Comparison of ENCODE assay signal across 8 cellular contexts in the genomic region with DNA sequence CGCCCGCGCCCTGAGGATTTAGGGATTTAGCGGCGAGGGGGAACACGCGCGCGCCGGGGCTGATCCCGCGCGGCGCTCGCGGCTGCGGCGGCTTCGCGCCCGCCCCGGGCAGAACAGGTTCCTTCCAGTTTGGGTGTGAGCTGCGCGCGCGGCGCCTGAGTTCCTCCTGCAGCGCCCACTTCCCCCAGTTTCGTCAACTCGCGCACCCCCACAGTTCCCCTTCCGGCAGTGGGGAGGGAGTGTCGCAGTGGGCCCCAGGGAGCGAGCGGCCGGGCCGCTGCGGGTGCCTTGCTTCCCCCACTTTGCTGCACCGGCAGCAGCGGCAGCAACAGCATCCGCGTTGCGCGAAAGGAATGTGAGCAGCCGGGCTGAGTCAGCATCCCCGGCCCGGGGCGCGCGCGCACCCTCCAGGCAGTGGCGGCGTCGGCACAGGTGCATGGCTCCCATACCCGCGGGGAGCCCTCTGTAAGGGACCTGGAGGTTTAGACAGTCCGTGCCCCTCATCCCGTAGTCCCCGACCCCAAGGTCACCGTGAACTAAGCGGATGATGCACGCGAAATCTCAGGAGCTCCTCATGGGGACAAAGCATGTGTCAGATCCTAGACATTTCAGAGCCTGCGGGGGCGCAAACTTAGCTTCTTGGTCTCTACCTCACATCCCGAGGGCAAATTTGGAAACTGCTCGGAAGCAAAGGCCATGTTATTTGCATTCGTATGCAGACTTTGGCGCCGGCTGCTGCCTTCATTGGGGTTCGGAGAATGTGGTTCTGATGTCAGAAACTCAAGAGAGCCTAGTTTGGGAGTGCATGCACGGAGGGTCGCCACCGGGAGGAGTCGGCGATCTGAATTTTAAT. TPM values are rescaled to one million over a fixed set of nuclear protein-coding genes. Genes with fewer than 3 reads are reported as not detected.
DNase-seq lines count a peak whose midpoint lies in the region; ATAC-seq, FAIRE-seq and TF ChIP-seq lines count a peak whose summit lies in the region.

No MANE protein-coding gene starts in this region.

- ATAC-seq in A549: peak; percentile 83 to 86
- ATAC-seq in HG03045 (IDR thresholded peaks at IDR 0.05; ENCODE audit: unreplicated experiment): peak; percentile 64

- H3K9ac ChIP-seq in colonic mucosa (ENCODE audit: low read depth in 2 of 2, low read length in 2 of 2): peak overlapping the region; percentile 34 to 77

- POLR2A ChIA-PET in A549 (lab: Yijun Ruan, JAX): interaction anchor here (1.1 to 2.5 kb wide), 9 partner anchors 12 to 166 kb away, joined by 3 to 23 read pairs (median 3); no protein-coding TSS in a partner anchor

- TF ChIP-seq EP300 in A549 (IDR thresholded peaks at IDR 0.05): no peak

- peak; percentile 10; the same call in 2 of the 3 replicates for TF ChIP-seq CTCF in A549 (IDR thresholded peaks at IDR 0.05)
- TF ChIP-seq CTCF in colonic mucosa (IDR thresholded peaks at IDR 0.05): no peak
- TF ChIP-seq CTCF in lower leg skin (IDR thresholded peaks at IDR 0.05): no peak

- H3K9me3 ChIP-seq in A549 (no peaks in the 10 kb centered on the region), colonic mucosa (no peaks in the 10 kb centered on the region)

- peak; percentile 20 to 28; a peak in 2 of 5 replicates for TF ChIP-seq RAD21 in A549 (conservative IDR thresholded peaks at IDR 0.05 in 1 of 2, IDR thresholded peaks at IDR 0.05 in 1 of 2)

- DNase-seq in A549 (ENCODE audit: low read depth in 1 of 2, low spot score in 1 of 2) (peak; percentile 69 to 89), NCI-H2227 treated with DMSO at 0.1 percent for 48 hours (lab: John Stamatoyannopoulos, UW) (peak; percentile 43), colonic mucosa (peak; percentile 74), lower leg skin (ENCODE audit: low spot score in 2 of 2) (peak; percentile 73 to 95)
- peak; percentile 84 to 90 for DNase-seq in activated CD4-positive, alpha-beta T cell treated with anti-CD3 and anti-CD28 coated beads for 4 hours
- DNase-seq in stimulated activated CD4-positive, alpha-beta T cell treated with anti-CD3 and anti-CD28 coated beads, Interleukin-4, amount 100 ng/mL, for 48 hours (ENCODE audit: low read depth in 2 of 2): peak; percentile 75 to 81

- peak overlapping the region; percentile 88 for H3K4me3 ChIP-seq in A549
- peak overlapping the region; percentile 58 for H3K4me3 ChIP-seq in colonic mucosa
- peak overlapping the region; percentile 50 for H3K4me3 ChIP-seq in lower leg skin (ENCODE audit: low read depth, poor library complexity, severe bottlenecking)

- H3K27me3 ChIP-seq in colonic mucosa: peaks cover 37% of the 10 kb centered on the region

- no peaks in the 10 kb centered on the region for H3K36me3 ChIP-seq in colonic mucosa

- TF ChIP-seq POLR2A in A549 (IDR thresholded peaks at IDR 0.05; ENCODE audit: low read length): peak; percentile 56
- peak; percentile 89 for TF ChIP-seq POLR2A in GM18526 (IDR thresholded peaks at IDR 0.05; ENCODE audit: extremely low read depth, insufficient read length)
- TF ChIP-seq POLR2A in lower leg skin (IDR thresholded peaks at IDR 0.05): peak in 1 of 2 donors; percentile 2

- CTCF ChIA-PET in A549 (lab: Yijun Ruan, JAX): interaction anchor here (0.8 to 2.3 kb wide), 14 partner anchors 17 to 173 kb away, joined by 3 to 11 read pairs (median 4); no protein-coding TSS in a partner anchor

- intact Hi-C loops in colonic mucosa (cut with DNase I) (no loop called here), lower leg skin (cut with DNase I; ENCODE audit: low total_unique reads) (no loop called here)

- peak overlapping the region; percentile 87 to 92 for H3K27ac ChIP-seq in A549
- peak overlapping the region; percentile 73 for H3K27ac ChIP-seq in colonic mucosa

- no peak for FAIRE-seq in A549 (lab: Jason Lieb, UNC)

- 5% methylated on average over 32 of the region's 76 CpGs for WGBS in A549 (ENCODE audit: missing lambda C conversion rate)
- WGBS in lower leg skin, 2 donors: 2 to 4% methylated on average over 29 to 39 of the region's 76 CpGs

- peaks cover 9% of the 10 kb centered on the region; the same call in 2 of the 3 replicates for H3K4me1 ChIP-seq in A549
- peaks cover 8% of the 10 kb centered on the region for H3K4me1 ChIP-seq in colonic mucosa

- H3K4me2 ChIP-seq in A549: peak overlapping the region; percentile 96

TF ChIP-seq in A549, 52 proteins besides CTCF, POLR2A, EP300 and RAD21:
- TF ChIP-seq, protein P1, sequence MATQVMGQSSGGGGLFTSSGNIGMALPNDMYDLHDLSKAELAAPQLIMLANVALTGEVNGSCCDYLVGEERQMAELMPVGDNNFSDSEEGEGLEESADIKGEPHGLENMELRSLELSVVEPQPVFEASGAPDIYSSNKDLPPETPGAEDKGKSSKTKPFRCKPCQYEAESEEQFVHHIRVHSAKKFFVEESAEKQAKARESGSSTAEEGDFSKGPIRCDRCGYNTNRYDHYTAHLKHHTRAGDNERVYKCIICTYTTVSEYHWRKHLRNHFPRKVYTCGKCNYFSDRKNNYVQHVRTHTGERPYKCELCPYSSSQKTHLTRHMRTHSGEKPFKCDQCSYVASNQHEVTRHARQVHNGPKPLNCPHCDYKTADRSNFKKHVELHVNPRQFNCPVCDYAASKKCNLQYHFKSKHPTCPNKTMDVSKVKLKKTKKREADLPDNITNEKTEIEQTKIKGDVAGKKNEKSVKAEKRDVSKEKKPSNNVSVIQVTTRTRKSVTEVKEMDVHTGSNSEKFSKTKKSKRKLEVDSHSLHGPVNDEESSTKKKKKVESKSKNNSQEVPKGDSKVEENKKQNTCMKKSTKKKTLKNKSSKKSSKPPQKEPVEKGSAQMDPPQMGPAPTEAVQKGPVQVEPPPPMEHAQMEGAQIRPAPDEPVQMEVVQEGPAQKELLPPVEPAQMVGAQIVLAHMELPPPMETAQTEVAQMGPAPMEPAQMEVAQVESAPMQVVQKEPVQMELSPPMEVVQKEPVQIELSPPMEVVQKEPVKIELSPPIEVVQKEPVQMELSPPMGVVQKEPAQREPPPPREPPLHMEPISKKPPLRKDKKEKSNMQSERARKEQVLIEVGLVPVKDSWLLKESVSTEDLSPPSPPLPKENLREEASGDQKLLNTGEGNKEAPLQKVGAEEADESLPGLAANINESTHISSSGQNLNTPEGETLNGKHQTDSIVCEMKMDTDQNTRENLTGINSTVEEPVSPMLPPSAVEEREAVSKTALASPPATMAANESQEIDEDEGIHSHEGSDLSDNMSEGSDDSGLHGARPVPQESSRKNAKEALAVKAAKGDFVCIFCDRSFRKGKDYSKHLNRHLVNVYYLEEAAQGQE (IDR thresholded peaks at IDR 0.05): 0 out of 2 replicates have a peak, but pooled peaks have one; percentile 21
- TF ChIP-seq FOSL2 (IDR thresholded peaks at IDR 0.05): no peak
- peak; percentile 48 for TF ChIP-seq FOSL2 (CRISPR knock-in tag; IDR thresholded peaks at IDR 0.05)
- TF ChIP-seq, protein P2, sequence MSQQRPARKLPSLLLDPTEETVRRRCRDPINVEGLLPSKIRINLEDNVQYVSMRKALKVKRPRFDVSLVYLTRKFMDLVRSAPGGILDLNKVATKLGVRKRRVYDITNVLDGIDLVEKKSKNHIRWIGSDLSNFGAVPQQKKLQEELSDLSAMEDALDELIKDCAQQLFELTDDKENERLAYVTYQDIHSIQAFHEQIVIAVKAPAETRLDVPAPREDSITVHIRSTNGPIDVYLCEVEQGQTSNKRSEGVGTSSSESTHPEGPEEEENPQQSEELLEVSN (IDR thresholded peaks at IDR 0.05; ENCODE audit: borderline replicate concordance, low read depth): peak; percentile 37; the same call in 1 of the 2 replicates
- TF ChIP-seq CBX8 (IDR thresholded peaks at IDR 0.05): no peak
- no peak for TF ChIP-seq RFX5 (IDR thresholded peaks at IDR 0.05)
- 0 out of 2 replicates have a peak, but pooled peaks have one; percentile 34 for TF ChIP-seq TFCP2L1 (CRISPR knock-in tag; IDR thresholded peaks at IDR 0.05)
- TF ChIP-seq MAFK (IDR thresholded peaks at IDR 0.05; ENCODE audit: partially characterized antibody): peak; percentile 98
- TF ChIP-seq, protein P3, sequence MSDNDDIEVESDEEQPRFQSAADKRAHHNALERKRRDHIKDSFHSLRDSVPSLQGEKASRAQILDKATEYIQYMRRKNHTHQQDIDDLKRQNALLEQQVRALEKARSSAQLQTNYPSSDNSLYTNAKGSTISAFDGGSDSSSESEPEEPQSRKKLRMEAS (IDR thresholded peaks at IDR 0.05): peak; percentile 41; the same call in 1 of the 2 replicates
- TF ChIP-seq PHF8 (IDR thresholded peaks at IDR 0.05; ENCODE audit: borderline replicate concordance, low read depth): peak; percentile 38
- no peak for TF ChIP-seq NR3C1 (IDR thresholded peaks at IDR 0.05)
- peak; percentile 61; the same call in 1 of the 2 replicates for TF ChIP-seq RNF2 (IDR thresholded peaks at IDR 0.05; ENCODE audit: borderline replicate concordance, low read depth)
- TF ChIP-seq KDM1A (IDR thresholded peaks at IDR 0.05; ENCODE audit: low read depth): peak; percentile 56; the same call in 1 of the 2 replicates
TF ChIP-seq in A549: peak in this region for 9.

RNA-seq across cellular contexts. Expression of a gene that starts 0.8 kb away (rescaled TPM):
- polyA plus RNA-seq in A549 (2011; rRNA removed): 1.6 and 1.7 TPM in 2 replicates
- polyA plus RNA-seq in A549 (2012; cell fraction: cytosol; rRNA removed): 0.95 and 1.0 TPM in 2 replicates
- 0.47 and 1.3 TPM in 2 replicates for polyA plus RNA-seq in A549 (2012; cell fraction: nucleus; rRNA removed)
- polyA plus RNA-seq in A549 (2017; fragmentation: RNase III; extraction: RNeasy Plus Mini Kit Qiagen cat#74134 plus additional on column Dnase treatment): 0.32 to 0.60 TPM (median 0.57 TPM) in 3 replicates
- polyA minus RNA-seq in A549 (2011; rRNA and poly(A)+ RNA removed): 1.3 and 1.8 TPM in 2 replicates
- under 1 TPM; 0.24 to 0.79 TPM for total RNA-seq in colonic mucosa
- total RNA-seq in lower leg skin: 10 to 100 TPM in 1 of 4 donors, 1 to 10 TPM in 3; 4.3 to 16.8 (median 7.8) TPM

RNA-seq across cellular contexts. Expression of a gene that starts 1.1 kb away (rescaled TPM):
- 0.28 and 0.52 TPM in 2 replicates for polyA plus RNA-seq in A549 (2011; rRNA removed)
- polyA plus RNA-seq in A549 (2012; cell fraction: cytosol; rRNA removed): 0.17 and 0.19 TPM in 2 replicates
- 0.10 and 0.15 TPM in 2 replicates for polyA plus RNA-seq in A549 (2012; cell fraction: nucleus; rRNA removed)
- 0.08 to 0.33 TPM (median 0.17 TPM) in 3 replicates for polyA plus RNA-seq in A549 (2017; fragmentation: RNase III; extraction: RNeasy Plus Mini Kit Qiagen cat#74134 plus additional on column Dnase treatment)
- 0.39 and 0.50 TPM in 2 replicates for polyA minus RNA-seq in A549 (2011; rRNA and poly(A)+ RNA removed)
- under 1 TPM; 0.15 to 0.19 TPM for total RNA-seq in colonic mucosa
- total RNA-seq in lower leg skin: 10 to 100 TPM in 1 of 4 donors, 1 to 10 TPM in 3; 2.7 to 10.3 (median 7.8) TPM

RNA-seq across cellular contexts. Expression of a gene that starts 44.2 kb away (rescaled TPM):
- polyA plus RNA-seq in A549 (2011; rRNA removed): 186 and 201 TPM in 2 replicates
- polyA plus RNA-seq in A549 (2012; cell fraction: cytosol; rRNA removed): 80.2 and 84.0 TPM in 2 replicates
- polyA plus RNA-seq in A549 (2012; cell fraction: nucleus; rRNA removed): 34.3 and 46.9 TPM in 2 replicates
- polyA plus RNA-seq in A549 (2017; fragmentation: RNase III; extraction: RNeasy Plus Mini Kit Qiagen cat#74134 plus additional on column Dnase treatment): 105 to 111 TPM (median 109 TPM) in 3 replicates
- 42.1 and 44.1 TPM in 2 replicates for polyA minus RNA-seq in A549 (2011; rRNA and poly(A)+ RNA removed)
- 10 to 100 TPM; 31.5 to 44.1 TPM for total RNA-seq in colonic mucosa
- 10 to 100 TPM; 25.8 to 55.0 (median 46.2) TPM for total RNA-seq in lower leg skin

Comparison
In these comparisons a context has a peak if more than half of its experiments do, and no peak if none do; other contexts are left out.
1. Peak in every context shown above with its lines: DNase-seq, ATAC-seq, H3K4me3 ChIP-seq and H3K27ac ChIP-seq.